Comparison of ENCODE assay signal across 1 cellular context in the genomic region with DNA sequence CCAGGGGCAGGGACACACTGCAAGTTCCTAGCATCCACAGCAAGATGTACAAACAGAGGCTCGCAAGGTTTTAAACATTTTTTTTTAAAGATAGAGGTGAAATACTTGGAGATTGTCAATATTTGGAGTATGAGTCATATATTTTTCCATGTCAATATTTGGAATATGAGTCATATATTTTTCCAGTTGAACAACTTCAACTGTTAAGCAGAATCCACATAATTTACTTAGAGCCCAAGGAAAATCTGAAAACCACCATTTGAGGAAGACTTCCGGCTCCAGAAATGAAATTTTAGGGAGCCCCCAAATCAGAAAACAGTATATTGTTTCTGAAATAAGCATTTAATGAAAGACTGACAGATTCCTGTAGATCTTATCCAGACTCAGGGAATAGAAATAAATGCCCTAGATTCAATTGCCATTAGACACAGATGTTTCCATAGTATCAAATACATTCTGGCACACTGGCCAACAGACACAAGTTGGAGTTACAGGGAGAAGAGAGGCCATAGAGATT.
TF ChIP-seq lines count a peak whose summit lies in the region.

No MANE protein-coding gene starts in this region.

TF ChIP-seq in endothelial cell of umbilical vein, 7 proteins besides CTCF, POLR2A, EP300 and RAD21:
- peak; percentile 98 for TF ChIP-seq JUN (IDR thresholded peaks at IDR 0.05; ENCODE audit: borderline replicate concordance, insufficient read depth, insufficient read length, low read depth)
- no peak for TF ChIP-seq GATA2 (IDR thresholded peaks at IDR 0.05; ENCODE audit: insufficient read depth, insufficient read length, low read depth, low read length)
- no peak for TF ChIP-seq MYC (IDR thresholded peaks at IDR 0.05; ENCODE audit: low read depth, low read length)
- TF ChIP-seq FOS (IDR thresholded peaks at IDR 0.05; ENCODE audit: borderline replicate concordance, insufficient read depth, low read length) = peak; percentile 89
TF ChIP-seq in endothelial cell of umbilical vein: peak in this region for 2.
